Comparison of ENCODE assay signal across 8 cellular contexts in genomic region chr1:153946622-153947246, GRCh38. TPM values are rescaled to one million over a fixed set of nuclear protein-coding genes. Genes with fewer than 3 reads are reported as not detected.
DNase-seq lines count a peak whose midpoint lies in the region; ATAC-seq and TF ChIP-seq lines count a peak whose summit lies in the region.

A gene with protein sequence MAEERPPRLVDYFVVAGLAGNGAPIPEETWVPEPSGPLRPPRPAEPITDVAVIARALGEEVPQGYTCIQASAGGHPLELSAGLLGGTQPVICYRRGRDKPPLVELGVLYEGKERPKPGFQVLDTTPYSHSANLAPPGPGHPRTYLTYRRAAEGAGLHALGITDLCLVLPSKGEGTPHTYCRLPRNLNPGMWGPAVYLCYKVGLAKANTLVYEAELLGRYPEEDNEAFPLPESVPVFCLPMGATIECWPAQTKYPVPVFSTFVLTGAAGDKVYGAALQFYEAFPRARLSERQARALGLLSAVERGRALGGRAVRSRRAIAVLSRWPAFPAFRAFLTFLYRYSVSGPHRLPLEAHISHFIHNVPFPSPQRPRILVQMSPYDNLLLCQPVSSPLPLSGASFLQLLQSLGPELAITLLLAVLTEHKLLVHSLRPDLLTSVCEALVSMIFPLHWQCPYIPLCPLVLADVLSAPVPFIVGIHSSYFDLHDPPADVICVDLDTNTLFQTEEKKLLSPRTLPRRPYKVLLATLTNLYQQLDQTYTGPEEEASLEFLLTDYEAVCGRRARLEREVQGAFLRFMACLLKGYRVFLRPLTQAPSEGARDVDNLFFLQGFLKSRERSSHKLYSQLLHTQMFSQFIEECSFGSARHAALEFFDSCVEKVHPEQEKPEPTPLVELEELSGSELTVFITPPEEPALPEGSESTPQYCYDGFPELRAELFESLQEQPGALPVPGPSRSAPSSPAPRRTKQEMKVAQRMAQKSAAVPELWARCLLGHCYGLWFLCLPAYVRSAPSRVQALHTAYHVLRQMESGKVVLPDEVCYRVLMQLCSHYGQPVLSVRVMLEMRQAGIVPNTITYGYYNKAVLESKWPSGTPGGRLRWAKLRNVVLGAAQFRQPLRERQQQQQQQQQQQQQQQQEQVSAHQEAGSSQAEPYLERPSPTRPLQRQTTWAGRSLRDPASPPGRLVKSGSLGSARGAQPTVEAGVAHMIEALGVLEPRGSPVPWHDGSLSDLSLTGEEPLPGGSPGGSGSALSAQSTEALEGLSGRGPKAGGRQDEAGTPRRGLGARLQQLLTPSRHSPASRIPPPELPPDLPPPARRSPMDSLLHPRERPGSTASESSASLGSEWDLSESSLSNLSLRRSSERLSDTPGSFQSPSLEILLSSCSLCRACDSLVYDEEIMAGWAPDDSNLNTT (N-terminal part only) (minus strand): TSS chr1:153946718. CDS start chr1:153944374, 2,344 bp downstream.

- H2BK12ac ChIP-seq in mesenchymal stem cell (ENCODE audit: low read length in 2 of 2) = peak within 1 kb of the TSS in 1 of 2 experiments; percentile 37

- H3K4me2 ChIP-seq in mesenchymal stem cell (ENCODE audit: low read length, poor library complexity, severe bottlenecking) = peak within 1 kb of the TSS; percentile 83

- peaks cover 55% of the 10 kb centered on the region for H3K4me1 Mint-ChIP-seq in CD14-positive monocyte
- H3K4me1 Mint-ChIP-seq in effector memory CD8-positive, alpha-beta T cell (ENCODE audit: low read depth in 2 of 2) = peaks cover 39 to 40% of the 10 kb centered on the region in 2 donors

- no peaks in the 10 kb centered on the region for H3K9me3 ChIP-seq in mesenchymal stem cell (ENCODE audit: control insufficient read depth, low read length)

- peak within 1 kb of the TSS; percentile 96 for H3K9ac ChIP-seq in mesenchymal stem cell (ENCODE audit: low read length)

- peak within 1 kb of the TSS; percentile 86 for H2BK15ac ChIP-seq in mesenchymal stem cell (ENCODE audit: low read depth, poor library complexity, severe bottlenecking)

- H3K79me1 ChIP-seq in mesenchymal stem cell (replicated peaks; ENCODE audit: low read length, poor library complexity, severe bottlenecking) = peaks cover 41% of the 10 kb centered on the region

- peaks cover 58 to 62% of the 10 kb centered on the region in 2 donors for H3K36me3 Mint-ChIP-seq in CD14-positive monocyte
- peaks cover 74% of the 10 kb centered on the region for H3K36me3 Mint-ChIP-seq in effector memory CD8-positive, alpha-beta T cell (ENCODE audit: insufficient read depth)

- no peak within 1 kb of the TSS for H3K27ac ChIP-seq in mesenchymal stem cell (ENCODE audit: low read length, poor library complexity, severe bottlenecking)

- H3K9me3 Mint-ChIP-seq in CD14-positive monocyte = no peaks in the 10 kb centered on the region
- no peaks in the 10 kb centered on the region for H3K9me3 Mint-ChIP-seq in effector memory CD8-positive, alpha-beta T cell

- peak; percentile 82 for DNase-seq in CD14-positive monocyte (ENCODE audit: low spot score)
- peak; percentile 93 for DNase-seq in NCI-H82 (lab: John Stamatoyannopoulos, UW)
- peak; percentile 90 for DNase-seq in activated CD8-positive, alpha-beta memory T cell treated with anti-CD3 and anti-CD28 coated beads for 24 hours
- peak; percentile 65 to 69 (median 66) for DNase-seq in effector memory CD8-positive, alpha-beta T cell
- peak; percentile 83 for DNase-seq in mesenchymal stem cell
- peak; percentile 42 for DNase-seq in stimulated activated CD8-positive, alpha-beta memory T cell treated with anti-CD3 and anti-CD28 coated beads, Interleukin-15, amount 100 ng/mL, for 1 hour (ENCODE audit: low read depth)

- peaks cover 0 to 2% (median 0%) of the 10 kb centered on the region in 3 donors for H3K27me3 Mint-ChIP-seq in CD14-positive monocyte (ENCODE audit: low read depth in 3 of 3)
- H3K27me3 Mint-ChIP-seq in effector memory CD8-positive, alpha-beta T cell = no peaks in the 10 kb centered on the region

- peak within 1 kb of the TSS; percentile 36 for H2AFZ ChIP-seq in mesenchymal stem cell (ENCODE audit: low read depth, low read length)

- peak; percentile 67 for ATAC-seq in GM19324 (IDR thresholded peaks at IDR 0.05; ENCODE audit: low FRiP score, unreplicated experiment)
- peak; percentile 54 for ATAC-seq in HG03442 (IDR thresholded peaks at IDR 0.05; ENCODE audit: unreplicated experiment)
- peak; percentile 54 for ATAC-seq in effector memory CD8-positive, alpha-beta T cell (replicated peaks)

- H3K27ac Mint-ChIP-seq in CD14-positive monocyte = peak within 1 kb of the TSS; percentile 98 to 100 (median 100)
- peak within 1 kb of the TSS; percentile 96 to 97 for H3K27ac Mint-ChIP-seq in effector memory CD8-positive, alpha-beta T cell

- H3K23ac ChIP-seq in mesenchymal stem cell (ENCODE audit: low read length in 2 of 2) = peak within 1 kb of the TSS in 1 of 2 experiments; percentile 73

- intact Hi-C loops in CD14-positive monocyte (cut with micrococcal nuclease) = loop anchor here in 1 of 2 donors (2.0 kb wide), 1 partner anchor 16 kb away; the partner anchor contains the start of gene SLC39A1

- peak within 1 kb of the TSS; percentile 37 to 98 for H3K18ac ChIP-seq in mesenchymal stem cell (ENCODE audit: low read depth in 1 of 2, low read length in 2 of 2)

- H3K4ac ChIP-seq in mesenchymal stem cell (ENCODE audit: low read depth in 1 of 2, low read length in 2 of 2) = peak within 1 kb of the TSS; percentile 1 to 92

- peak within 1 kb of the TSS; percentile 84 for H4K91ac ChIP-seq in mesenchymal stem cell (ENCODE audit: low read length)

- peaks cover 12% of the 10 kb centered on the region for H3K4me1 ChIP-seq in mesenchymal stem cell (ENCODE audit: control insufficient read depth, insufficient read depth, low read depth, low read length)

- no peak within 1 kb of the TSS for H2AK5ac ChIP-seq in mesenchymal stem cell (ENCODE audit: low read length, severe bottlenecking)

- peaks cover 57 to 63% of the 10 kb centered on the region in 2 experiments for H3K36me3 ChIP-seq in mesenchymal stem cell (ENCODE audit: control insufficient read depth in 1 of 2, insufficient read depth in 2 of 2, low read depth in 1 of 2, low read length in 2 of 2)

- peak within 1 kb of the TSS; percentile 83 to 93 for H3K4me3 Mint-ChIP-seq in CD14-positive monocyte
- H3K4me3 Mint-ChIP-seq in effector memory CD8-positive, alpha-beta T cell = peak within 1 kb of the TSS; percentile 93 to 94

- H3K14ac ChIP-seq in mesenchymal stem cell (ENCODE audit: low read length in 2 of 2) = peak within 1 kb of the TSS in 1 of 2 experiments; percentile 91

- peak; percentile 94 for TF ChIP-seq CTCF in CD14-positive monocyte (IDR thresholded peaks at IDR 0.05)

- peak within 1 kb of the TSS; percentile 54 for H2BK5ac ChIP-seq in mesenchymal stem cell (ENCODE audit: low read depth, low read length, poor library complexity, severe bottlenecking)

- H2BK120ac ChIP-seq in mesenchymal stem cell (ENCODE audit: low read depth, low read length) = peak within 1 kb of the TSS; percentile 80

- WGBS in mesenchymal stem cell = 11% methylated on average over 28 of the region's 28 CpGs

- H3K27me3 ChIP-seq in mesenchymal stem cell (ENCODE audit: control insufficient read depth in 1 of 2, insufficient read depth in 1 of 2, low read length in 2 of 2) = no peaks in the 10 kb centered on the region

- H3K4me3 ChIP-seq in mesenchymal stem cell (ENCODE audit: insufficient read depth in 1 of 2, low read depth in 1 of 2, low read length in 2 of 2) = peak within 1 kb of the TSS; percentile 87 to 94

- H4K8ac ChIP-seq in mesenchymal stem cell (ENCODE audit: low read length) = peak within 1 kb of the TSS; percentile 83

RNA-seq across cellular contexts. Expression of the gene that starts here (rescaled TPM):
- 10 to 100 TPM in 1 of 2 donors, 1 to 10 TPM in 1; 7.8 to 10.9 TPM for polyA plus RNA-seq in CD14-positive monocyte
- 21.7 TPM for polyA plus RNA-seq in mesenchymal stem cell (2013, experiment 1 of 2)
- polyA plus RNA-seq in mesenchymal stem cell (2013, experiment 2 of 2) = 18.0 TPM

Comparison
In these comparisons a context has a peak if more than half of its experiments do, and no peak if none do; other contexts are left out.
1. DNase-seq: peak in every context shown above with its lines; median percentile 93 in NCI-H82; 90 in activated CD8-positive, alpha-beta memory T cell treated with anti-CD3 and anti-CD28 coated beads for 24 hours; 83 in mesenchymal stem cell; 82 in CD14-positive monocyte; 66 in effector memory CD8-positive, alpha-beta T cell; 42 in stimulated activated CD8-positive, alpha-beta memory T cell treated with anti-CD3 and anti-CD28 coated beads, Interleukin-15, amount 100 ng/mL, for 1 hour.